ENCODE assay signal across 22 cellular contexts in genomic region chr15:25678498-25678865, GRCh38.
"Had no signal": no experiment of that assay in that cellular context is flagged by ENCODE, and none has a peak within 500 bp of the region (broad histone marks: within the 10 kb centered on the region; RNA-seq: fewer than 3 reads in every experiment).

No MANE protein-coding gene starts in this region.

- H3K4me1 Mint-ChIP-seq: mesothelial cell of epicardium, T-cell had no signal

- H3K4me3 Mint-ChIP-seq: activated naive CD4-positive, alpha-beta T cell treated with anti-CD3 and anti-CD28 coated beads for 36 hours; activated T-cell treated with anti-CD3 and anti-CD28 coated beads, Interleukin-2, amount 50 U/mL, for 4 hours; mesothelial cell of epicardium; nephron; stimulated activated naive CD8-positive, alpha-beta T cell treated with anti-CD3 and anti-CD28 coated beads, Interleukin-15, Interleukin-2, amounts not matched to agents 100 ng/mL and 50 ng/mL, for 24 hours; T-cell; T-helper 2 cell treated with Interferon-gamma antibody and Interleukin-4, amounts not matched to agents 5 μg/mL and 100 μg/mL, for 36 hours had no signal

- H3K9me3 ChIP-seq: body of pancreas, left ventricle myocardium inferior, tibial artery had no signal

- H3K27me3 ChIP-seq: body of pancreas, cardiac muscle cell, spleen, tibial artery had no signal

- H3K4me1 ChIP-seq: body of pancreas had no signal

- H3K4me3 ChIP-seq: body of pancreas, cardiac muscle cell, left ventricle myocardium inferior, spleen, tibial artery had no signal

- H3K9me3 Mint-ChIP-seq: activated naive CD4-positive, alpha-beta T cell treated with anti-CD3 and anti-CD28 coated beads for 36 hours; activated T-cell treated with anti-CD3 and anti-CD28 coated beads, Interleukin-2, amount 50 U/mL, for 4 hours; activated T-helper 2 cell treated with anti-CD3 and anti-CD28 coated beads, Interferon-gamma antibody, Interleukin-2, Interleukin-4, amounts not matched to agents 10 μg/mL and 5 μg/mL and 100 μg/mL, durations not matched to agents 14 hours and 24 hours and 36 hours; mesothelial cell of epicardium; nephron; stimulated activated naive CD8-positive, alpha-beta T cell treated with anti-CD3 and anti-CD28 coated beads, Interleukin-15, Interleukin-2, amounts not matched to agents 100 ng/mL and 50 ng/mL, for 24 hours; T-cell; T-helper 2 cell treated with Interferon-gamma antibody and Interleukin-4, amounts not matched to agents 5 μg/mL and 100 μg/mL, for 36 hours had no signal

- H3K36me3 ChIP-seq: cardiac muscle cell, left ventricle myocardium inferior, WERI-Rb-1 had no signal

- H3K27ac ChIP-seq: body of pancreas, cardiac muscle cell, left ventricle myocardium inferior, spleen, WERI-Rb-1 had no signal

- H3K27ac Mint-ChIP-seq: activated T-helper 2 cell treated with anti-CD3 and anti-CD28 coated beads, Interferon-gamma antibody, Interleukin-2, Interleukin-4, amounts not matched to agents 10 μg/mL and 5 μg/mL and 100 μg/mL, durations not matched to agents 14 hours and 24 hours and 36 hours; mesothelial cell of epicardium; stimulated activated naive CD8-positive, alpha-beta T cell treated with anti-CD3 and anti-CD28 coated beads, Interleukin-15, Interleukin-2, amounts not matched to agents 100 ng/mL and 50 ng/mL, for 24 hours; T-cell; T-helper 2 cell treated with Interferon-gamma antibody and Interleukin-4, amounts not matched to agents 5 μg/mL and 100 μg/mL, for 36 hours had no signal

- H3K36me3 Mint-ChIP-seq: mesothelial cell of epicardium had no signal

- H3K27me3 Mint-ChIP-seq: stimulated activated naive CD8-positive, alpha-beta T cell treated with anti-CD3 and anti-CD28 coated beads, Interleukin-15, Interleukin-2, amounts not matched to agents 100 ng/mL and 50 ng/mL, for 24 hours; T-cell had no signal

- DNase-seq: activated CD4-positive, alpha-beta T cell treated with anti-CD3 and anti-CD28 coated beads for 1 hour; activated CD4-positive, alpha-beta T cell treated with anti-CD3 and anti-CD28 coated beads, Interleukin-2, amount 50 U/mL, for 1 hour; activated naive CD4-positive, alpha-beta T cell treated with anti-CD3 and anti-CD28 coated beads for 36 hours; activated T-cell treated with anti-CD3 and anti-CD28 coated beads, Interleukin-2, amount 50 U/mL, for 4 hours; amygdala; body of pancreas; effector CD4-positive, alpha-beta T cell; kidney; left ventricle myocardium inferior; occipital lobe; spleen; stimulated activated CD4-positive, alpha-beta T cell treated with anti-CD3 and anti-CD28 coated beads, Interleukin-4, amount 100 ng/mL, for 4 hours; substantia nigra; T-cell; WERI-Rb-1 had no signal
